15 cellular contexts compared by ENCODE assay signal in genomic region chr18:10935588-10935987, GRCh38.
DNase-seq lines count a peak whose midpoint lies in the region; ATAC-seq and TF ChIP-seq lines count a peak whose summit lies in the region.
"Had no signal": no experiment of that assay in that cellular context is flagged by ENCODE, and none has a peak within 500 bp of the region (broad histone marks: within the 10 kb centered on the region; RNA-seq: fewer than 3 reads in every experiment).

No MANE protein-coding gene starts in this region.

- H4K20me1 ChIP-seq in GM23248 (ENCODE audit: insufficient read depth) = no peaks in the 10 kb centered on the region
- H4K20me1 ChIP-seq: BLaER1 had no signal

- H4K5ac ChIP-seq in mesendoderm (ENCODE audit: low read length) = no peak overlapping the region

- in situ Hi-C loops in GM23248 (cut with MboI) = no loop called here

- no peaks in the 10 kb centered on the region for H3K36me3 ChIP-seq in GM23248 (ENCODE audit: low read depth)
- no peaks in the 10 kb centered on the region for H3K36me3 ChIP-seq in RWPE2 (ENCODE audit: low read depth)
- no peaks in the 10 kb centered on the region for H3K36me3 ChIP-seq in mesendoderm (ENCODE audit: control insufficient read depth, insufficient read depth, low read length)
- H3K36me3 ChIP-seq: BLaER1 had no signal

- no peak overlapping the region for H2BK5ac ChIP-seq in mesendoderm (ENCODE audit: low read length)

- H3K4me3 Mint-ChIP-seq in osteocyte (ENCODE audit: unreplicated experiment) = no peak overlapping the region
- H3K4me3 Mint-ChIP-seq: CD14-positive monocyte; CD4-positive, alpha-beta memory T cell; H9 had no signal

- ATAC-seq in RWPE2 (ENCODE audit: low read depth) = no peak
- ATAC-seq in HG02678 (IDR thresholded peaks at IDR 0.05; ENCODE audit: unreplicated experiment) = no peak
- no peak for ATAC-seq in activated CD4-positive, CD25-positive, alpha-beta regulatory T cell treated with anti-CD3 and anti-CD28 coated beads, Interleukin-2, amount 50 U/mL, for 24 hours
- no peak for ATAC-seq in HG02938 (IDR thresholded peaks at IDR 0.05; ENCODE audit: unreplicated experiment)

- no peaks in the 10 kb centered on the region for H3K27me3 Mint-ChIP-seq in osteocyte (ENCODE audit: unreplicated experiment)

- H3K4me1 Mint-ChIP-seq in osteocyte (ENCODE audit: unreplicated experiment) = peaks cover 40% of the 10 kb centered on the region
- H3K4me1 Mint-ChIP-seq: CD14-positive monocyte; CD4-positive, alpha-beta memory T cell had no signal

- WGBS in GM23248 (ENCODE audit: low coverage in 1 of 2, low lambda C conversion rate in 2 of 2, missing lambda C conversion rate in 2 of 2), 2 experiments = 34 to 40% methylated on average over 7 of the region's 7 CpGs
- WGBS in mesendoderm (ENCODE audit: extremely low coverage, insufficient coverage, low lambda C conversion rate) = no CpG with 5 or more reads among the region's 7 CpGs

- H3K18ac ChIP-seq in mesendoderm (ENCODE audit: low read length) = no peak overlapping the region

- H3K79me1 ChIP-seq in mesendoderm (ENCODE audit: low read length) = no peaks in the 10 kb centered on the region

- no peak overlapping the region for H3K9ac ChIP-seq in GM23248
- no peak overlapping the region for H3K9ac ChIP-seq in mesendoderm (ENCODE audit: low read length)
- H3K9ac ChIP-seq: BLaER1 had no signal

- no peak overlapping the region for H4K8ac ChIP-seq in mesendoderm (ENCODE audit: low read depth, low read length)

- H3K27ac ChIP-seq in GM23248 (no peak overlapping the region), RWPE2 (ENCODE audit: poor library complexity, severe bottlenecking) (peak overlapping the region; percentile 21), mesendoderm (ENCODE audit: low read depth, low read length) (no peak overlapping the region)
- H3K27ac ChIP-seq: BLaER1, HL-60 had no signal

- peak overlapping the region; percentile 57 for H3K56ac ChIP-seq in mesendoderm (ENCODE audit: low read length)

- H3K27me3 ChIP-seq in GM23248 (replicated peaks; ENCODE audit: insufficient read depth) (no peaks in the 10 kb centered on the region), RWPE2 (ENCODE audit: insufficient read depth, poor library complexity, severe bottlenecking) (no peaks in the 10 kb centered on the region), mesendoderm (ENCODE audit: insufficient read depth, low read length, poor library complexity) (no peaks in the 10 kb centered on the region)
- H3K27me3 ChIP-seq: BLaER1 had no signal

- no peak overlapping the region for H2BK15ac ChIP-seq in mesendoderm (replicated peaks; ENCODE audit: low read depth)

- H3K79me2 ChIP-seq in GM23248 (ENCODE audit: insufficient read depth) = no peaks in the 10 kb centered on the region
- no peaks in the 10 kb centered on the region for H3K79me2 ChIP-seq in mesendoderm (ENCODE audit: control insufficient read depth, insufficient read depth, low read length)

- no peak overlapping the region for H2AK5ac ChIP-seq in mesendoderm (ENCODE audit: low read length)

- H3K4me3 ChIP-seq in GM23248 = no peak overlapping the region
- no peak overlapping the region for H3K4me3 ChIP-seq in RWPE2 (ENCODE audit: severe bottlenecking)
- H3K4me3 ChIP-seq in mesendoderm (ENCODE audit: low read length) = no peak overlapping the region
- H3K4me3 ChIP-seq: BLaER1 had no signal

- H2AFZ ChIP-seq in GM23248 = no peak overlapping the region; the same call in 1 of the 2 replicates

- H3F3A ChIP-seq in GM23248 (ENCODE audit: insufficient read depth) = peaks cover 14% of the 10 kb centered on the region; the same call in 1 of the 2 replicates

- TF ChIP-seq CTCF in RWPE2 (IDR thresholded peaks at IDR 0.05; ENCODE audit: poor library complexity, severe bottlenecking) (no peak), osteocyte (IDR thresholded peaks at IDR 0.05) (no peak)

- H3K4me2 ChIP-seq in GM23248 (ENCODE audit: unreplicated experiment) (peak overlapping the region; percentile 14), mesendoderm (ENCODE audit: low read length) (no peak overlapping the region)
- H3K4me2 ChIP-seq: BLaER1 had no signal

- H3K4me1 ChIP-seq in GM23248 (ENCODE audit: insufficient read depth) (peaks cover 17% of the 10 kb centered on the region), RWPE2 (ENCODE audit: insufficient read depth, poor library complexity, severe bottlenecking) (no peaks in the 10 kb centered on the region), mesendoderm (ENCODE audit: control insufficient read depth, low read depth, low read length) (peaks cover 2% of the 10 kb centered on the region)

- peaks cover 10% of the 10 kb centered on the region for H3K36me3 Mint-ChIP-seq in osteocyte (ENCODE audit: unreplicated experiment)
- H3K36me3 Mint-ChIP-seq: CD14-positive monocyte; CD4-positive, alpha-beta memory T cell had no signal

- H2BK120ac ChIP-seq in mesendoderm (ENCODE audit: low read depth, low read length) = no peak overlapping the region

- H3K23ac ChIP-seq in mesendoderm (ENCODE audit: low read length) = no peak overlapping the region

- no peaks in the 10 kb centered on the region for H3K9me3 Mint-ChIP-seq in osteocyte (ENCODE audit: unreplicated experiment)
- H3K9me3 Mint-ChIP-seq: H9 had no signal

- H3K9me3 ChIP-seq in GM23248 (ENCODE audit: low read depth) (no peaks in the 10 kb centered on the region), RWPE2 (ENCODE audit: severe bottlenecking) (no peaks in the 10 kb centered on the region)

- H3K27ac Mint-ChIP-seq in osteocyte (ENCODE audit: unreplicated experiment) = peak overlapping the region; percentile 91
- H3K27ac Mint-ChIP-seq: CD14-positive monocyte; CD4-positive, alpha-beta memory T cell had no signal

- no peaks in the 10 kb centered on the region for H3K9me2 ChIP-seq in GM23248 (ENCODE audit: insufficient read depth)

- peak overlapping the region; percentile 24 for H3K4ac ChIP-seq in mesendoderm (ENCODE audit: low read depth, low read length)

- DNase-seq in GM23248 (no peak), RWPE2 (ENCODE audit: low spot score) (no peak), mesendoderm (no peak), osteocyte (ENCODE audit: extremely low spot score, unreplicated experiment) (no peak)
- DNase-seq: 8988T; CD4-positive, alpha-beta memory T cell; DMS79 treated with DMSO at 0.1 percent for 48 hours; GF-D8; H9 had no signal
